In the genomic region with DNA sequence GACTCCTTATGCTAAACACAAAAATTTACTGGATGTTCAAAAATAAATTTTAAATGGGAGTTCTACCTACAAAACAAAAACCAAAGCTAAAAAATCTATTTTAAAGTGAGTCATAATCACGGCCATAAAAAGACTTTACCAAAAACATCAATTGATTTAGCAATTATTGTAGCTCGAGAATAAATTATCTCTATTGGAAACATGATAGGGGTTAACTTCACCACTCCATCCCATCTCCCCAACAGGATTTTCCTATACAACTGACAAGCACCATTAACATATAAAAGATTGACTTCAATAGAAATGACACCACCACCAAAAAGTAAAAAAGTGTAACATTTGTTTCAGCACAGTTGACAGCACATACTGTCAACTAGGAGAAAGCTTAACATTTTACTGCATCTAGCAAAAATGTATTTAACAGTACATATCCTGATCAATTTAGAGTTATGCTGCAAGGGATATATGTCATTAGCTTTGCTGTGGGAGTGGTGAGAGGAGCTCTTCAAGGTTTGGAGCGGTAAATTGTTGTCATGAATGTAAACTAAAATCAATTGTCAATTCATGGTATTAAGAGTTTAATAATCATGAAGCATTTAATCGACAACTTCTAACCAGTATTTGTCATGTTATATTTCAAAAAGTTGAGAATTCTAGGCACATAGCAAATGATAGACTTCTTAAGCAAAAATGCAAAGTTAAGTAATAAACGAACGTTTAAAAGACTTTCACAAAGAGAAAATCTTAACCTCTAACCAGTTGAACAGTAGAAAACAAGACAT, we compare ENCODE assay signal across 8 cellular contexts. TPM values are rescaled to one million over a fixed set of nuclear protein-coding genes. Genes with fewer than 3 reads are reported as not detected.
DNase-seq lines count a peak whose midpoint lies in the region; ATAC-seq and TF ChIP-seq lines count a peak whose summit lies in the region.

No MANE protein-coding gene starts in this region.

- H3K4me3 ChIP-seq in right atrium auricular region (peak overlapping the region; percentile 79 to 97), muscle layer of duodenum (ENCODE audit: low read depth in 1 of 2, low read length in 2 of 2) (peak overlapping the region; percentile 85 to 90), aorta (ENCODE audit: low read length in 2 of 2) (peak overlapping the region; percentile 85 to 96)

- DNase-seq in right atrium auricular region (ENCODE audit: low spot score) (no peak), Right ventricle myocardium superior (no peak), cerebellar cortex (ENCODE audit: low spot score) (peak; percentile 36), aorta (no peak), RPMI8226 (no peak), 8988T (no peak)

- H3K36me3 ChIP-seq in right atrium auricular region (no peaks in the 10 kb centered on the region), muscle layer of duodenum (ENCODE audit: control insufficient read depth in 1 of 2, insufficient read depth in 2 of 2, low read length in 2 of 2) (peaks cover 0 to 8% of the 10 kb centered on the region in 2 donors), aorta (ENCODE audit: control insufficient read depth in 1 of 2, insufficient read depth in 2 of 2, low read length in 1 of 2) (no peaks in the 10 kb centered on the region)

- intact Hi-C loops in Right ventricle myocardium superior (cut with DNase I) = loop anchor here (5.0 to 10.0 kb wide), 2 partner anchors 74 to 342 kb away; no protein-coding TSS in a partner anchor
- intact Hi-C loops in aorta (cut with DNase I) = loop anchor here (2.0 to 10.0 kb wide), 5 partner anchors 74 to 342 kb away; no protein-coding TSS in a partner anchor

- H3K9me3 ChIP-seq in right atrium auricular region (no peaks in the 10 kb centered on the region), muscle layer of duodenum (ENCODE audit: control insufficient read depth in 1 of 2, low read length in 2 of 2) (no peaks in the 10 kb centered on the region), aorta (ENCODE audit: control insufficient read depth, low read length) (no peaks in the 10 kb centered on the region)

- H3K27me3 ChIP-seq in right atrium auricular region (no peaks in the 10 kb centered on the region), muscle layer of duodenum (ENCODE audit: low read depth, low read length) (no peaks in the 10 kb centered on the region), aorta (ENCODE audit: control insufficient read depth in 1 of 2, insufficient read depth in 2 of 2, low read length in 1 of 2) (no peaks in the 10 kb centered on the region)

- no peak for ATAC-seq in Right ventricle myocardium superior (ENCODE audit: poor library complexity)
- ATAC-seq in aorta (ENCODE audit: low FRiP score) = no peak
- ATAC-seq in GM19452 (IDR thresholded peaks at IDR 0.05; ENCODE audit: unreplicated experiment) = no peak

- peaks cover 0 to 25% of the 10 kb centered on the region in 2 donors for H3K4me1 ChIP-seq in right atrium auricular region
- peaks cover 0 to 12% of the 10 kb centered on the region in 2 donors for H3K4me1 ChIP-seq in muscle layer of duodenum (ENCODE audit: control insufficient read depth in 1 of 2, insufficient read depth in 2 of 2, low read length in 2 of 2)
- peaks cover 0 to 1% of the 10 kb centered on the region in 2 donors for H3K4me1 ChIP-seq in aorta (ENCODE audit: control insufficient read depth in 1 of 2, insufficient read depth in 2 of 2, low read length in 2 of 2)

- 56 to 62% methylated on average over 6 of the region's 6 CpGs for WGBS in aorta, 2 donors

- no peak for TF ChIP-seq CTCF in right atrium auricular region (IDR thresholded peaks at IDR 0.05)

- H3K27ac ChIP-seq in right atrium auricular region = peak overlapping the region; percentile 78 to 100
- H3K27ac ChIP-seq in muscle layer of duodenum (ENCODE audit: low read length) = peak overlapping the region; percentile 84
- no peak overlapping the region for H3K27ac ChIP-seq in aorta (ENCODE audit: low read depth in 1 of 2, low read length in 2 of 2)

RNA-seq across cellular contexts. Expression of a gene that starts 3.8 kb away (rescaled TPM):
- 10 to 100 TPM; 20.4 to 26.4 TPM for total RNA-seq in right atrium auricular region
- 21.1 TPM for total RNA-seq in Right ventricle myocardium superior
- total RNA-seq in aorta = 10 to 100 TPM; 24.2 to 29.4 TPM
- polyA plus RNA-seq in aorta = 10 to 100 TPM; 14.8 to 20.7 TPM

Comparison
In these comparisons a context has a peak if more than half of its experiments do, and no peak if none do; other contexts are left out.
1. H3K27ac ChIP-seq: peak in right atrium auricular region (2 of 2) and muscle layer of duodenum (single experiment); none in aorta (0 of 2).
2. Peak in every context shown above with its lines, with median percentiles within 50 percentile points of each other: H3K4me3 ChIP-seq.